14 cellular contexts compared by ENCODE assay signal in genomic region chr6:81787313-81788068, GRCh38. TPM values are rescaled to one million over a fixed set of nuclear protein-coding genes. Genes with fewer than 3 reads are reported as not detected.
DNase-seq lines count a peak whose midpoint lies in the region; ATAC-seq and TF ChIP-seq lines count a peak whose summit lies in the region.
"Had no signal": no experiment of that assay in that cellular context is flagged by ENCODE, and none has a peak within 500 bp of the region (broad histone marks: within the 10 kb centered on the region; RNA-seq: fewer than 3 reads in every experiment).

No MANE protein-coding gene starts in this region.

- H3K9me3 ChIP-seq in mucosa of descending colon, result no peaks in the 10 kb centered on the region
- H3K9me3 ChIP-seq: BE2C, esophagus squamous epithelium had no signal

- H3K36me3 Mint-ChIP-seq in Calu3 (ENCODE audit: insufficient read depth, unreplicated experiment), result peaks cover 5% of the 10 kb centered on the region
- H3K36me3 Mint-ChIP-seq: natural killer cell had no signal

- peak overlapping the region; percentile 47 for H3K27ac Mint-ChIP-seq in Calu3 (ENCODE audit: unreplicated experiment)
- H3K27ac Mint-ChIP-seq: activated T-cell treated with anti-CD3 and anti-CD28 coated beads, Interleukin-2, amount 50 U/mL, for 24 hours; natural killer cell had no signal

- H3K4me1 ChIP-seq in mucosa of descending colon (ENCODE audit: low read depth), result peaks cover 12% of the 10 kb centered on the region
- H3K4me1 ChIP-seq: BE2C had no signal

- peaks cover 3% of the 10 kb centered on the region for H3K9me3 Mint-ChIP-seq in Calu3 (ENCODE audit: low read depth, unreplicated experiment)
- H3K9me3 Mint-ChIP-seq: activated T-cell treated with anti-CD3 and anti-CD28 coated beads, Interleukin-2, amount 50 U/mL, for 24 hours; natural killer cell had no signal

- no TSS peak for BruUV-seq in Calu3 (replicated peaks; lab: Mats Ljungman, UMichigan)

- H3K4me3 ChIP-seq in LNCaP clone FGC (ENCODE audit: low read depth, low read length) (no peak overlapping the region), cardiac fibroblast (replicated peaks in 1 of 2; ENCODE audit: low read depth in 2 of 2, low read length in 2 of 2) (no peak overlapping the region), mucosa of descending colon (no peak overlapping the region)
- H3K4me3 ChIP-seq: esophagus squamous epithelium had no signal

- no peaks in the 10 kb centered on the region for H3K27me3 Mint-ChIP-seq in Calu3 (ENCODE audit: unreplicated experiment)

- ATAC-seq in mucosa of descending colon (peak; percentile 46), HG02763 (IDR thresholded peaks at IDR 0.05; ENCODE audit: unreplicated experiment) (no peak)
- ATAC-seq: natural killer cell, Right ventricle myocardium inferior had no signal

- intact Hi-C loops in Calu3 (cut with micrococcal nuclease; ENCODE audit: unreplicated experiment), result no loop called here
- intact Hi-C loops in mucosa of descending colon (cut with DNase I, micrococcal nuclease), result loop anchor here in 1 of 2 donors (10.0 kb wide), 1 partner anchor 47 kb away; no protein-coding TSS in a partner anchor

- no peaks in the 10 kb centered on the region for H3K36me3 ChIP-seq in mucosa of descending colon (ENCODE audit: low read depth)
- H3K36me3 ChIP-seq: BE2C, esophagus squamous epithelium had no signal

- CTCF ChIA-PET in Calu3 (lab: Charles Lee), result no interaction called here

- H3K4me1 Mint-ChIP-seq in Calu3 (ENCODE audit: low read depth, unreplicated experiment), result peaks cover 45% of the 10 kb centered on the region
- H3K4me1 Mint-ChIP-seq: natural killer cell had no signal

- TF ChIP-seq CTCF in Calu3 (IDR thresholded peaks at IDR 0.05; ENCODE audit: unreplicated experiment) (no peak), LNCaP clone FGC (IDR thresholded peaks at IDR 0.05; ENCODE audit: control insufficient read depth, extremely low read depth, insufficient read depth) (no peak), cardiac fibroblast (IDR thresholded peaks at IDR 0.05; ENCODE audit: low read depth, low read length) (no peak), mucosa of descending colon (IDR thresholded peaks at IDR 0.05) (no peak)

- DNase-seq in Calu3 (no peak), LNCaP clone FGC (ENCODE audit: low read depth) (peak; percentile 23), cardiac fibroblast (ENCODE audit: low read depth in 2 of 2) (peak; percentile 55 to 56), mucosa of descending colon (no peak), anterior cingulate cortex (lab: John Stamatoyannopoulos, UW) (no peak)
- DNase-seq in stimulated activated CD4-positive, alpha-beta T cell treated with anti-CD3 and anti-CD28 coated beads, Interleukin-15, amount 100 ng/mL, for 24 hours, result no peak
- no peak for DNase-seq in activated CD4-positive, alpha-beta T cell treated with anti-CD3 and anti-CD28 coated beads for 4 hours
- DNase-seq: activated T-cell treated with anti-CD3 and anti-CD28 coated beads, Interleukin-2, amount 50 U/mL, for 24 hours; BE2C; esophagus squamous epithelium; GDM1; natural killer cell had no signal

- H3K4me3 Mint-ChIP-seq in Calu3 (ENCODE audit: low read depth, unreplicated experiment), result no peak overlapping the region
- H3K4me3 Mint-ChIP-seq: activated T-cell treated with anti-CD3 and anti-CD28 coated beads, Interleukin-2, amount 50 U/mL, for 24 hours; natural killer cell had no signal

RNA-seq across cellular contexts. Expression of gene TENT5A, which starts 35.0 kb away (rescaled TPM):
- 9.7 and 17.4 TPM in 2 replicates for total RNA-seq in Calu3 (2022)
- total RNA-seq in mucosa of descending colon, result 10 to 100 TPM; 26.3 to 30.4 (median 29.5) TPM

Comparison
In these comparisons a context has a peak if more than half of its experiments do, and no peak if none do; other contexts are left out.
1. DNase-seq: peak in LNCaP clone FGC (single experiment) and cardiac fibroblast (2 of 2); none in Calu3 (single experiment), mucosa of descending colon (0 of 3), stimulated activated CD4-positive, alpha-beta T cell treated with anti-CD3 and anti-CD28 coated beads, Interleukin-15, amount 100 ng/mL, for 24 hours (single experiment), activated CD4-positive, alpha-beta T cell treated with anti-CD3 and anti-CD28 coated beads for 4 hours (0 of 2) and anterior cingulate cortex (0 of 58).